Comparison of ENCODE assay signal across 7 cellular contexts in genomic region chr22:38180841-38181452, GRCh38. TPM values are rescaled to one million over a fixed set of nuclear protein-coding genes. Genes with fewer than 3 reads are reported as not detected.
A peak's percentile ranks its signal among the peaks of the same experiment; 100 is the strongest.
DNase-seq lines count a peak whose midpoint lies in the region; ATAC-seq and TF ChIP-seq lines count a peak whose summit lies in the region.

No MANE protein-coding gene starts in this region.

- ATAC-seq in GM18505 (IDR thresholded peaks at IDR 0.05; ENCODE audit: unreplicated experiment) (peak; percentile 32), right cardiac atrium (peak; percentile 19 to 24), gastrocnemius medialis (peak; percentile 16 to 25), HG02759 (IDR thresholded peaks at IDR 0.05; ENCODE audit: unreplicated experiment) (no peak)

- peak overlapping the region; percentile 70 for H3K4me3 ChIP-seq in right cardiac atrium (ENCODE audit: low read length)
- peak overlapping the region; percentile 66 to 71 (median 67) for H3K4me3 ChIP-seq in gastrocnemius medialis

- H3K4me1 ChIP-seq in right cardiac atrium (ENCODE audit: control insufficient read depth, insufficient read depth, low read length) = peaks cover 11% of the 10 kb centered on the region
- peaks cover 49% of the 10 kb centered on the region in 2 donors for H3K4me1 ChIP-seq in gastrocnemius medialis

- H3K9me3 ChIP-seq in right cardiac atrium (ENCODE audit: control insufficient read depth, low read length) (no peaks in the 10 kb centered on the region), gastrocnemius medialis (no peaks in the 10 kb centered on the region)

- H3K4me3 Mint-ChIP-seq in activated naive CD8-positive, alpha-beta T cell treated with anti-CD3 and anti-CD28 coated beads for 36 hours = peak overlapping the region; percentile 93

- H3K27me3 ChIP-seq in right cardiac atrium (ENCODE audit: control insufficient read depth, insufficient read depth) (no peaks in the 10 kb centered on the region), gastrocnemius medialis (no peaks in the 10 kb centered on the region)

- H3K4me1 Mint-ChIP-seq in activated naive CD8-positive, alpha-beta T cell treated with anti-CD3 and anti-CD28 coated beads for 36 hours = peaks cover 46% of the 10 kb centered on the region

- no peaks in the 10 kb centered on the region for H3K36me3 ChIP-seq in gastrocnemius medialis

- in situ Hi-C loops in gastrocnemius medialis (cut with MboI; ENCODE audit: low sequenced_read_pairs in 4 of 4) = no loop called here

- peak; percentile 43 for TF ChIP-seq POLR2A in GM18505 (IDR thresholded peaks at IDR 0.05; ENCODE audit: borderline replicate concordance, extremely low read depth, insufficient read depth, insufficient read length)
- TF ChIP-seq POLR2A in gastrocnemius medialis (IDR thresholded peaks at IDR 0.05) = peak; percentile 81 to 90

- peaks cover 3% of the 10 kb centered on the region for H3K36me3 Mint-ChIP-seq in activated naive CD8-positive, alpha-beta T cell treated with anti-CD3 and anti-CD28 coated beads for 36 hours

- TF ChIP-seq CTCF in gastrocnemius medialis (IDR thresholded peaks at IDR 0.05 in 4 of 5, conservative IDR thresholded peaks at IDR 0.05 in 1 of 5) = peak in 1 of 5 experiments; percentile 17

- intact Hi-C loops in right cardiac atrium (cut with DNase I) (no loop called here), gastrocnemius medialis (cut with DNase I; ENCODE audit: low total_unique reads) (loop anchor here (1.0 kb wide), 1 partner anchor 20 kb away; the partner anchor contains the start of gene MAFF), posterior vena cava (cut with DNase I) (no loop called here)

- H3K27me3 Mint-ChIP-seq in activated naive CD8-positive, alpha-beta T cell treated with anti-CD3 and anti-CD28 coated beads for 36 hours = no peaks in the 10 kb centered on the region

- peak overlapping the region; percentile 94 for H3K27ac Mint-ChIP-seq in activated naive CD8-positive, alpha-beta T cell treated with anti-CD3 and anti-CD28 coated beads for 36 hours

- H3K9me3 Mint-ChIP-seq in activated naive CD8-positive, alpha-beta T cell treated with anti-CD3 and anti-CD28 coated beads for 36 hours = no peaks in the 10 kb centered on the region

- 13% methylated on average over 14 of the region's 14 CpGs for WGBS in right cardiac atrium

- H3K27ac ChIP-seq in right cardiac atrium (ENCODE audit: low read length) (peak overlapping the region; percentile 93), gastrocnemius medialis (peak overlapping the region; percentile 93 to 97 (median 96))

- DNase-seq in Kasumi-1 (lab: John Stamatoyannopoulos, UW) (peak; percentile 36), right cardiac atrium (peak in 1 of 3 donors; percentile 56), gastrocnemius medialis (peak; percentile 82 to 86), posterior vena cava (ENCODE audit: low spot score) (no peak)
- peak; percentile 25 for DNase-seq in activated naive CD8-positive, alpha-beta T cell treated with anti-CD3 and anti-CD28 coated beads for 36 hours

RNA-seq across cellular contexts. Expression of gene PLA2G6, which starts 0.7 kb away (rescaled TPM):
- 10 to 100 TPM; 31.5 to 32.2 TPM for total RNA-seq in activated naive CD8-positive, alpha-beta T cell treated with anti-CD3 and anti-CD28 coated beads for 36 hours
- total RNA-seq in right cardiac atrium (10 to 100 TPM; 16.0 to 25.2 (median 17.6) TPM), gastrocnemius medialis (10 to 100 TPM in 2 of 4 donors, 1 to 10 TPM in 2; 9.1 to 19.5 (median 12.1) TPM), posterior vena cava (10 to 100 TPM; 13.7 to 14.3 TPM)
- polyA plus RNA-seq in right cardiac atrium = 16.0 TPM

RNA-seq across cellular contexts. Expression of gene MAFF, which starts 20.8 kb away (rescaled TPM):
- total RNA-seq in activated naive CD8-positive, alpha-beta T cell treated with anti-CD3 and anti-CD28 coated beads for 36 hours = 1 to 10 TPM; 8.5 to 8.6 TPM
- total RNA-seq in right cardiac atrium = 10 to 100 TPM in 1 of 4 donors, 1 to 10 TPM in 3; 4.8 to 13.7 (median 7.1) TPM
- polyA plus RNA-seq in right cardiac atrium = 20.5 TPM
- 100 to 1,000 TPM in 1 of 4 donors, 10 to 100 TPM in 3; 19.3 to 448 (median 33.4) TPM for total RNA-seq in gastrocnemius medialis
- 10 to 100 TPM; 22.1 to 72.7 TPM for total RNA-seq in posterior vena cava
